ENCODE assay signal across 13 cellular contexts in genomic region chr5:39201795-39202593, GRCh38. TPM values are rescaled to one million over a fixed set of nuclear protein-coding genes. Genes with fewer than 3 reads are reported as not detected.
DNase-seq lines count a peak whose midpoint lies in the region; ATAC-seq, FAIRE-seq and TF ChIP-seq lines count a peak whose summit lies in the region.
"Had no signal": no experiment of that assay in that cellular context is flagged by ENCODE, and none has a peak within 500 bp of the region (broad histone marks: within the 10 kb centered on the region; RNA-seq: fewer than 3 reads in every experiment).

No MANE protein-coding gene starts in this region.

- intact Hi-C loops in CD4-positive, alpha-beta memory T cell (cut with micrococcal nuclease), result loop anchor here (1.0 kb wide), 1 partner anchor 81 kb away; no protein-coding TSS in a partner anchor
- intact Hi-C loops in K562 (cut with micrococcal nuclease) (loop anchor here (5.0 kb wide), 2 partner anchors 45 to 125 kb away; no protein-coding TSS in a partner anchor), tibial artery (cut with DNase I; ENCODE audit: low total_unique reads) (no loop called here)

- no peak for DNase-seq in CD4-positive, alpha-beta memory T cell
- DNase-seq in K562 (ENCODE audit: extremely low read depth in 1 of 4, low spot score in 3 of 4), result peak in 1 of 4 experiments; percentile 9
- no peak for DNase-seq in NCI-H1105 (lab: John Stamatoyannopoulos, UW)
- no peak for DNase-seq in tibial artery
- DNase-seq in type B pancreatic cell (ENCODE audit: extremely low spot score, unreplicated experiment), result no peak
- no peak for DNase-seq in AG20443 (ENCODE audit: low spot score)
- DNase-seq: NCI-H1105 treated with DMSO at 0.1 percent for 48 hours, WERI-Rb-1 had no signal

- H4K20me1 ChIP-seq in K562 (replicated peaks; ENCODE audit: control insufficient read depth, insufficient read depth, low read length), result no peaks in the 10 kb centered on the region

- TF ChIP-seq CTCF in K562 (IDR thresholded peaks at IDR 0.05 in 2 of 3, conservative IDR thresholded peaks at IDR 0.05 in 1 of 3; ENCODE audit: insufficient read depth in 2 of 3, low read depth in 1 of 3, low read length in 3 of 3) (no peak), neutrophil (IDR thresholded peaks at IDR 0.05) (no peak), tibial artery (IDR thresholded peaks at IDR 0.05) (no peak), type B pancreatic cell (conservative IDR thresholded peaks at IDR 0.05) (no peak)

- H3K36me3 Mint-ChIP-seq in CD4-positive, alpha-beta memory T cell, result peaks cover 27 to 42% of the 10 kb centered on the region in 2 donors
- H3K36me3 Mint-ChIP-seq in IgD-negative memory B cell, result no peaks in the 10 kb centered on the region
- no peaks in the 10 kb centered on the region for H3K36me3 Mint-ChIP-seq in type B pancreatic cell

- no peaks in the 10 kb centered on the region for H3K36me3 ChIP-seq in CD4-positive, alpha-beta memory T cell (ENCODE audit: insufficient read depth, low read length)
- H3K36me3 ChIP-seq in K562 (ENCODE audit: control insufficient read depth, insufficient read depth, low read length) (no peaks in the 10 kb centered on the region), neutrophil (peaks cover 39% of the 10 kb centered on the region), tibial artery (no peaks in the 10 kb centered on the region)
- H3K36me3 ChIP-seq: WERI-Rb-1 had no signal

- in situ Hi-C loops in K562 (cut with MboI), result no loop called here

- H3K79me2 ChIP-seq in K562 (ENCODE audit: control insufficient read depth, insufficient read depth, low read length), result peaks cover 49% of the 10 kb centered on the region

- H3K9me3 Mint-ChIP-seq in CD4-positive, alpha-beta memory T cell, result no peaks in the 10 kb centered on the region
- no peaks in the 10 kb centered on the region for H3K9me3 Mint-ChIP-seq in IgD-negative memory B cell
- no peaks in the 10 kb centered on the region for H3K9me3 Mint-ChIP-seq in type B pancreatic cell

- no TSS peak for BruUV-seq in K562 (replicated peaks; lab: Mats Ljungman, UMichigan)

- no peaks in the 10 kb centered on the region for H3K9me1 ChIP-seq in K562 (ENCODE audit: control insufficient read depth, insufficient read depth, low read length)

- peaks cover 42% of the 10 kb centered on the region for H3K4me1 ChIP-seq in CD4-positive, alpha-beta memory T cell (ENCODE audit: insufficient read depth, low read length)
- H3K4me1 ChIP-seq in K562 (replicated peaks in 1 of 2; ENCODE audit: control insufficient read depth in 2 of 2, insufficient read depth in 2 of 2, low read length in 2 of 2), result peaks cover 13 to 31% of the 10 kb centered on the region in 2 experiments; a peak in 4 of 5 replicates
- H3K4me1 ChIP-seq in neutrophil (ENCODE audit: control insufficient read depth in 1 of 2, insufficient read depth in 1 of 2, low read depth in 1 of 2, low read length in 1 of 2), result peaks cover 94 to 96% of the 10 kb centered on the region in 2 experiments
- no peaks in the 10 kb centered on the region for H3K4me1 ChIP-seq in tibial artery

- H2AFZ ChIP-seq in K562 (ENCODE audit: low read depth, low read length), result peak overlapping the region; percentile 85

- peaks cover 28 to 50% (median 36%) of the 10 kb centered on the region in 4 donors for H3K4me1 Mint-ChIP-seq in CD4-positive, alpha-beta memory T cell
- H3K4me1 Mint-ChIP-seq in IgD-negative memory B cell, result peaks cover 8 to 15% (median 9%) of the 10 kb centered on the region in 3 donors
- H3K4me1 Mint-ChIP-seq in type B pancreatic cell (ENCODE audit: unreplicated experiment), result no peaks in the 10 kb centered on the region

- no peaks in the 10 kb centered on the region for H3K27me3 ChIP-seq in CD4-positive, alpha-beta memory T cell (ENCODE audit: insufficient read depth, low read length)
- H3K27me3 ChIP-seq in K562 (ENCODE audit: control insufficient read depth in 2 of 2, insufficient read depth in 2 of 2, low read length in 2 of 2) (no peaks in the 10 kb centered on the region), neutrophil (no peaks in the 10 kb centered on the region), tibial artery (no peaks in the 10 kb centered on the region)

- peak overlapping the region; percentile 84 for H3K27ac ChIP-seq in CD4-positive, alpha-beta memory T cell (ENCODE audit: low read depth, low read length)
- H3K27ac ChIP-seq in K562 (ENCODE audit: extremely low read depth, low read depth, low read length) (peak overlapping the region; percentile 61), neutrophil (peak overlapping the region; percentile 88), tibial artery (no peak overlapping the region)
- H3K27ac ChIP-seq: C4-2B, WERI-Rb-1 had no signal

- POLR2A ChIA-PET in CD4-positive, alpha-beta memory T cell (lab: Charles Lee; ENCODE audit: partially characterized antibody), result interaction anchor here (0.8 to 43.1 kb wide), 10 partner anchors 9 to 83 kb away, joined by 3 to 1810 read pairs (median 157); partner anchors contain the start of gene FYB1
- POLR2A ChIA-PET in K562 (lab: Yijun Ruan, JAX), result interaction anchor here (0.5 to 1.6 kb wide), 6 partner anchors 11 to 64 kb away, joined by 3 to 7 read pairs (median 4); no protein-coding TSS in a partner anchor

- TF ChIP-seq RAD21 in K562 (CRISPR knock-in tag; conservative IDR thresholded peaks at IDR 0.05 in 1 of 2, IDR thresholded peaks at IDR 0.05 in 1 of 2), result no peak

- H3K4me3 ChIP-seq in CD4-positive, alpha-beta memory T cell (ENCODE audit: low read length in 2 of 2), result peak overlapping the region; percentile 74 to 96
- peak overlapping the region; percentile 22; the same call in 1 of the 2 replicates for H3K4me3 ChIP-seq in K562
- peak overlapping the region; percentile 50 to 65 for H3K4me3 ChIP-seq in neutrophil (ENCODE audit: low read depth in 1 of 2, low read length in 1 of 2)
- H3K4me3 ChIP-seq in tibial artery, result no peak overlapping the region

- CTCF ChIA-PET in CD4-positive, alpha-beta memory T cell (lab: Charles Lee; ENCODE audit: partially characterized antibody), result interaction anchor here (1.0 to 19.4 kb wide), 16 partner anchors 8 to 85 kb away, joined by 3 to 313 read pairs (median 12); partner anchors contain the start of gene FYB1
- CTCF ChIA-PET in K562 (lab: Yijun Ruan, JAX; ENCODE audit: low intra/inter-chr PET ratio), result no interaction called here

- ATAC-seq in K562, result no peak; the same call in 1 of the 3 replicates

- peak overlapping the region; percentile 94 to 100 (median 98) for H3K4me3 Mint-ChIP-seq in CD4-positive, alpha-beta memory T cell
- peak overlapping the region in 3 of 4 donors; percentile 24 to 65 (median 51) for H3K4me3 Mint-ChIP-seq in IgD-negative memory B cell
- no peak overlapping the region for H3K4me3 Mint-ChIP-seq in type B pancreatic cell

- WGBS in K562 (ENCODE audit: insufficient coverage, low coverage, missing lambda C conversion rate), result 57% methylated on average over 11 of the region's 11 CpGs

- no peak for TF ChIP-seq POLR2A in K562 (conservative IDR thresholded peaks at IDR 0.05)

- peak overlapping the region in 1 of 2 experiments; percentile 39; a peak in 2 of 4 replicates for H3K9ac ChIP-seq in K562 (ENCODE audit: insufficient read depth in 1 of 2, low read depth in 2 of 2, low read length in 2 of 2)

- H3K9me3 ChIP-seq in CD4-positive, alpha-beta memory T cell (ENCODE audit: control insufficient read depth in 1 of 2, low read length in 2 of 2), result no peaks in the 10 kb centered on the region
- H3K9me3 ChIP-seq in K562 (replicated peaks; ENCODE audit: control insufficient read depth, insufficient read depth, low read depth, low read length), result no peaks in the 10 kb centered on the region
- H3K9me3 ChIP-seq in neutrophil, result no peaks in the 10 kb centered on the region
- H3K9me3 ChIP-seq in tibial artery, result no peaks in the 10 kb centered on the region

- H3K4me2 ChIP-seq in K562 (ENCODE audit: insufficient read depth, low read length), result peak overlapping the region; percentile 66

- FAIRE-seq in K562 (lab: Jason Lieb, UNC), result no peak
- FAIRE-seq: frontal cortex had no signal

- peak overlapping the region; percentile 91 to 99 (median 96) for H3K27ac Mint-ChIP-seq in CD4-positive, alpha-beta memory T cell
- H3K27ac Mint-ChIP-seq in IgD-negative memory B cell (peak overlapping the region in 1 of 3 donors; percentile 25), type B pancreatic cell (no peak overlapping the region)

- no peaks in the 10 kb centered on the region for H3K27me3 Mint-ChIP-seq in CD4-positive, alpha-beta memory T cell
- no peaks in the 10 kb centered on the region for H3K27me3 Mint-ChIP-seq in IgD-negative memory B cell
- H3K27me3 Mint-ChIP-seq in type B pancreatic cell, result peaks cover 8% of the 10 kb centered on the region

- TF ChIP-seq EP300 in K562 (IDR thresholded peaks at IDR 0.05; ENCODE audit: low read length), result no peak

TF ChIP-seq in K562, 482 proteins besides CTCF, POLR2A, EP300 and RAD21 (continues in another document):
- TF ChIP-seq NFRKB (IDR thresholded peaks at IDR 0.05; ENCODE audit: low read depth) (0 out of 2 replicates have a peak, but pooled peaks have one; percentile 34), NR4A1 (CRISPR knock-in tag; IDR thresholded peaks at IDR 0.05) (no peak), NR4A1 (tag; IDR thresholded peaks at IDR 0.05) (peak; percentile 34; the same call in 1 of the 2 replicates), NFIC (IDR thresholded peaks at IDR 0.05) (no peak), ZNF589 (CRISPR knock-in tag; IDR thresholded peaks at IDR 0.05; ENCODE audit: low read depth) (0 out of 2 replicates have a peak, but pooled peaks have one; percentile 45)

RNA-seq across cellular contexts. Expression of gene FYB1, which starts 17.4 kb away (rescaled TPM):
- 100 to 1,000 TPM; 571 to 596 TPM for total RNA-seq in CD4-positive, alpha-beta memory T cell
- 100 to 1,000 TPM; 184 to 414 TPM for polyA plus RNA-seq in CD4-positive, alpha-beta memory T cell
- polyA plus RNA-seq in IgD-negative memory B cell, result 11.6 TPM
- 2.9 and 14.8 TPM in 2 replicates for total RNA-seq in K562 (2011; cell fraction: chromatin; rRNA removed; ENCODE audit: low replicate concordance)
- total RNA-seq in K562 (2011; cell fraction: nucleolus; rRNA removed), result 0.67 and 2.2 TPM in 2 replicates
- 5.6 and 6.0 TPM in 2 replicates for total RNA-seq in K562 (2011; cell fraction: nucleoplasm; rRNA removed)
- total RNA-seq in K562 (2014; rRNA removed), result 6.7 TPM in 2 replicates
- 15.6 and 16.5 TPM in 2 replicates for total RNA-seq in K562 (2014; rRNA removed; fragmentation: Illumina TruSeq; extraction: Trizol)
- total RNA-seq in K562 (2015; rRNA removed; fragmentation: Illumina TruSeq; extraction: Trizol), result 28.1 and 31.5 TPM in 2 replicates
- 17.4 and 22.5 TPM in 2 replicates for total RNA-seq in K562 (2021)
- polyA plus RNA-seq in K562 (2011; rRNA removed), result 4.7 and 25.4 TPM in 2 replicates
- polyA plus RNA-seq in K562 (2011; cell fraction: cytosol; rRNA removed), result 0.85 and 9.2 TPM in 2 replicates
- polyA plus RNA-seq in K562 (2011; cell fraction: nucleus; rRNA removed), result 5.6 and 40.9 TPM in 2 replicates
- polyA plus RNA-seq in K562 (2012), result 20.9 and 22.7 TPM in 2 replicates
- 13.7 and 18.4 TPM in 2 replicates for polyA plus RNA-seq in K562 (2014; fragmentation: Illumina TruSeq; extraction: Trizol)
- 1 to 10 TPM; 9.4 to 9.7 TPM for polyA plus RNA-seq in K562 (2014; fragmentation: Nextera tagmentation; extraction: Ambion mirVana)
- polyA plus RNA-seq in K562 (2014; rRNA removed), result 7.4 and 8.0 TPM in 2 replicates
- polyA minus RNA-seq in K562 (2011; rRNA and poly(A)+ RNA removed), result 4.0 and 45.3 TPM in 2 replicates
- 2.4 and 15.2 TPM in 2 replicates for polyA minus RNA-seq in K562 (2011; cell fraction: cytosol; rRNA and poly(A)+ RNA removed)
- polyA minus RNA-seq in K562 (2011; cell fraction: nucleus; rRNA and poly(A)+ RNA removed), result 5.4 and 62.8 TPM in 2 replicates
- 0.24 and 0.33 TPM in 2 replicates for total RNA-seq in type B pancreatic cell (ENCODE audit: low replicate concordance)
- total RNA-seq: G401 had no signal

Comparison
In these comparisons a context has a peak if more than half of its experiments do, and no peak if none do; other contexts are left out.
1. H3K27ac ChIP-seq: peak in CD4-positive, alpha-beta memory T cell (single experiment), K562 (single experiment) and neutrophil (single experiment); none in tibial artery (0 of 2).
2. H3K4me3 ChIP-seq: peak in CD4-positive, alpha-beta memory T cell (2 of 2), K562 (single experiment) and neutrophil (2 of 2); none in tibial artery (0 of 2).
3. RNA of gene FYB1, which starts 17.4 kb away (total RNA-seq): 571 to 596 TPM in CD4-positive, alpha-beta memory T cell; 0.67 to 31.5 TPM in K562 and 0.24 to 0.33 TPM in type B pancreatic cell; every median in the first group is over 10 times any median in the second.